Comparison of ENCODE assay signal across 1 cellular context in the genomic region with DNA sequence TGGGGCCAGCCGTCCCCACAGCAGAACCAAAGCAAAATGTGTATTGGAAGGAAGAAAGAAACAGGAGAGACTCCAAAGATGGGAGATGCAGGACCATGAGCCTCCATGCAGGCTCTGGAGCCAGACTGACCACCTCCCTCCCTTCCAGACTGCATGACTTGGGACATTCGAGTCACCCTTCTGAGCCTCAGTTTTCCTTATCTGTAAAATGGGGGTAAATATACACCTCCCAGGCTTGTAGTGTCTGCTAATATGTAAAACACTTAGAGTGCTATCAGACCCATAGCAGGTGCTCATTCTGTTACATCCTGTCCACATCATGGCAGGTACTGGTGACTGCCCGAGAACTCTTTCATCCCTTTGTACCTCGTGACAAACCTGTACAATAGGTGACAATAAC.
TF ChIP-seq lines count a peak whose summit lies in the region.

No MANE protein-coding gene starts in this region.

TF ChIP-seq in HepG2, 621 proteins besides CTCF, POLR2A, EP300 and RAD21 (continued from another document):
- TF ChIP-seq ZNF234 (CRISPR knock-in tag; conservative IDR thresholded peaks at IDR 0.05) = 0 out of 2 replicates have a peak, but pooled peaks have one; percentile 33
- TF ChIP-seq, protein P1, sequence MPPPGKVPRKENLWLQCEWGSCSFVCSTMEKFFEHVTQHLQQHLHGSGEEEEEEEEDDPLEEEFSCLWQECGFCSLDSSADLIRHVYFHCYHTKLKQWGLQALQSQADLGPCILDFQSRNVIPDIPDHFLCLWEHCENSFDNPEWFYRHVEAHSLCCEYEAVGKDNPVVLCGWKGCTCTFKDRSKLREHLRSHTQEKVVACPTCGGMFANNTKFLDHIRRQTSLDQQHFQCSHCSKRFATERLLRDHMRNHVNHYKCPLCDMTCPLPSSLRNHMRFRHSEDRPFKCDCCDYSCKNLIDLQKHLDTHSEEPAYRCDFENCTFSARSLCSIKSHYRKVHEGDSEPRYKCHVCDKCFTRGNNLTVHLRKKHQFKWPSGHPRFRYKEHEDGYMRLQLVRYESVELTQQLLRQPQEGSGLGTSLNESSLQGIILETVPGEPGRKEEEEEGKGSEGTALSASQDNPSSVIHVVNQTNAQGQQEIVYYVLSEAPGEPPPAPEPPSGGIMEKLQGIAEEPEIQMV (CRISPR knock-in tag; IDR thresholded peaks at IDR 0.05; ENCODE audit: low read depth) = no peak
- TF ChIP-seq ZNF629 (CRISPR knock-in tag; conservative IDR thresholded peaks at IDR 0.05) = peak; percentile 90
- TF ChIP-seq ZNF841 (CRISPR knock-in tag; IDR thresholded peaks at IDR 0.05; ENCODE audit: borderline replicate concordance) = no peak
- TF ChIP-seq FOXA1 (IDR thresholded peaks at IDR 0.05) = no peak
- TF ChIP-seq FOXA1 (CRISPR knock-in tag; IDR thresholded peaks at IDR 0.05) = no peak
- TF ChIP-seq SP5 (CRISPR knock-in tag; IDR thresholded peaks at IDR 0.05; ENCODE audit: borderline replicate concordance, low read depth) = no peak
- TF ChIP-seq, protein P2, sequence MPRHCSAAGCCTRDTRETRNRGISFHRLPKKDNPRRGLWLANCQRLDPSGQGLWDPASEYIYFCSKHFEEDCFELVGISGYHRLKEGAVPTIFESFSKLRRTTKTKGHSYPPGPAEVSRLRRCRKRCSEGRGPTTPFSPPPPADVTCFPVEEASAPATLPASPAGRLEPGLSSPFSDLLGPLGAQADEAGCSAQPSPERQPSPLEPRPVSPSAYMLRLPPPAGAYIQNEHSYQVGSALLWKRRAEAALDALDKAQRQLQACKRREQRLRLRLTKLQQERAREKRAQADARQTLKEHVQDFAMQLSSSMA (CRISPR knock-in tag; IDR thresholded peaks at IDR 0.05) = no peak
- TF ChIP-seq HOXA7 (CRISPR knock-in tag; IDR thresholded peaks at IDR 0.05) = no peak
- TF ChIP-seq ZNF510 (CRISPR knock-in tag; IDR thresholded peaks at IDR 0.05; ENCODE audit: low read depth) = no peak
- TF ChIP-seq, protein P3, sequence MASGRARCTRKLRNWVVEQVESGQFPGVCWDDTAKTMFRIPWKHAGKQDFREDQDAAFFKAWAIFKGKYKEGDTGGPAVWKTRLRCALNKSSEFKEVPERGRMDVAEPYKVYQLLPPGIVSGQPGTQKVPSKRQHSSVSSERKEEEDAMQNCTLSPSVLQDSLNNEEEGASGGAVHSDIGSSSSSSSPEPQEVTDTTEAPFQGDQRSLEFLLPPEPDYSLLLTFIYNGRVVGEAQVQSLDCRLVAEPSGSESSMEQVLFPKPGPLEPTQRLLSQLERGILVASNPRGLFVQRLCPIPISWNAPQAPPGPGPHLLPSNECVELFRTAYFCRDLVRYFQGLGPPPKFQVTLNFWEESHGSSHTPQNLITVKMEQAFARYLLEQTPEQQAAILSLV (CRISPR knock-in tag; IDR thresholded peaks at IDR 0.05; ENCODE audit: borderline replicate concordance) = no peak
- TF ChIP-seq AGO2 (optimal IDR thresholded peaks at IDR 0.05; ENCODE audit: low read depth, low read length) = no peak
- TF ChIP-seq TRIM24 (CRISPR knock-in tag; IDR thresholded peaks at IDR 0.05) = no peak
